In the genomic region with DNA sequence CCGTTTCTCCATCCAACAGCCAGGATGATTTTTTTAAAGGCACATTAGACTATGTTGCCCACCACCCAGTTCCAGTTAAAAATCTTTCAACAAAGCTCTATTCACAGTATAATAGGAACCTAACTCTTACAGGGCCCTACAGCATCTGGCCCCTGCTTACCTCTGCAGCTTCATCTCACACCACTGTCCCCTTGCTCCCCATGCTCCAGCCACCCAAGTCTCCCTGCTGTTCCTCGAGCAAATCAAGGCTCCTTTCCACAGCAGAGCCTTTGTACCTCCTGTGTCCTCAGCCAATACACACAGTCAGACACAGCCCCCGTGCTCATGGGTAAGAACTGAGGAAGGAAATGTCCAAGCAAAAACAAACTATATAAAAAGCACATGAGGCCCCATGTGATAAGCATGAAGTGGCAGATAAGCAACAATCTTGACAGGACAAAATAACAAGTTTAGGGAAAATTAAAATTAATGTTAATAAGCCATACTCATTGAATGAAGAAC, we compare ENCODE assay signal across 26 cellular contexts.
"Had no signal": no experiment of that assay in that cellular context is flagged by ENCODE, and none has a peak within 500 bp of the region (broad histone marks: within the 10 kb centered on the region; RNA-seq: fewer than 3 reads in every experiment).

No MANE protein-coding gene starts in this region.

- H3K27ac Mint-ChIP-seq: memory B cell; naive thymus-derived CD4-positive, alpha-beta T cell; stimulated activated memory B cell treated with anti-CD40 and anti-IgM and Interleukin-4, amounts not matched to agents 10 μg/mL and 1 μg/mL and 100 μg/mL, for 72 hours had no signal

- H3K4me3 ChIP-seq: breast epithelium, coronary artery, sigmoid colon, spleen, thyroid gland had no signal

- H3K4me1 ChIP-seq: breast epithelium, parathyroid adenoma, sigmoid colon, spleen, thyroid gland had no signal

- H3K4me3 Mint-ChIP-seq: immature natural killer cell; memory B cell; naive thymus-derived CD4-positive, alpha-beta T cell; stimulated activated memory B cell treated with anti-CD40 and anti-IgM and Interleukin-4, amounts not matched to agents 10 μg/mL and 1 μg/mL and 100 μg/mL, for 72 hours had no signal

- H3K27me3 ChIP-seq: breast epithelium, sigmoid colon, spleen, thyroid gland had no signal

- H2AFZ ChIP-seq: parathyroid adenoma had no signal

- H3K79me2 ChIP-seq: parathyroid adenoma had no signal

- H3K27ac ChIP-seq: breast epithelium, coronary artery, parathyroid adenoma, sigmoid colon, spleen, thyroid gland had no signal

- H3K4me1 Mint-ChIP-seq: immature natural killer cell; memory B cell; stimulated activated memory B cell treated with anti-CD40 and anti-IgM and Interleukin-4, amounts not matched to agents 10 μg/mL and 1 μg/mL and 100 μg/mL, for 72 hours had no signal

- H3K36me3 ChIP-seq: breast epithelium, sigmoid colon, spleen, thyroid gland had no signal

- H3K27me3 Mint-ChIP-seq: memory B cell; naive thymus-derived CD4-positive, alpha-beta T cell; stimulated activated memory B cell treated with anti-CD40 and anti-IgM and Interleukin-4, amounts not matched to agents 10 μg/mL and 1 μg/mL and 100 μg/mL, for 72 hours had no signal

- H3K9ac ChIP-seq: parathyroid adenoma had no signal

- DNase-seq: activated CD4-positive, alpha-beta T cell treated with anti-CD3 and anti-CD28 coated beads, Interleukin-2, amount 50 U/mL, for 1 hour; activated CD8-positive, alpha-beta memory T cell treated with anti-CD3 and anti-CD28 coated beads for 24 hours; activated CD8-positive, alpha-beta memory T cell treated with anti-CD3 and anti-CD28 coated beads, Interleukin-2, amount 50 U/mL, for 48 hours; activated effector memory CD4-positive, alpha-beta T cell treated with anti-CD3 and anti-CD28 coated beads, Interleukin-2, amount 50 U/mL, for 16 hours; activated naive CD4-positive, alpha-beta T cell treated with anti-CD3 and anti-CD28 coated beads, Interleukin-2, amount 50 U/mL, for 16 hours; activated T-cell treated with anti-CD3 and anti-CD28 coated beads, Interleukin-2, amount 50 U/mL, for 48 hours; aorta; head of caudate nucleus; immature natural killer cell; kidney glomerular epithelial cell; left ventricle myocardium superior; naive thymus-derived CD4-positive, alpha-beta T cell; sigmoid colon; spleen; stimulated activated CD4-positive, alpha-beta T cell treated with anti-CD3 and anti-CD28 coated beads, Interleukin-4, amount 100 ng/mL, for 4 hours; SW 1271; thyroid gland had no signal

- FAIRE-seq: endometrium, frontal cortex, TTC549 had no signal

- ATAC-seq: activated CD4-positive, CD25-positive, alpha-beta regulatory T cell treated with anti-CD3 and anti-CD28 coated beads, Interleukin-2, amount 50 U/mL, for 24 hours; left ventricle myocardium superior; naive thymus-derived CD4-positive, alpha-beta T cell; stimulated activated memory B cell treated with anti-CD40 and anti-IgM and Interleukin-4, amounts not matched to agents 10 μg/mL and 1 μg/mL and 100 μg/mL, for 72 hours had no signal

- H3K9me3 Mint-ChIP-seq: immature natural killer cell; memory B cell; stimulated activated memory B cell treated with anti-CD40 and anti-IgM and Interleukin-4, amounts not matched to agents 10 μg/mL and 1 μg/mL and 100 μg/mL, for 72 hours had no signal

- H3K9me3 ChIP-seq: breast epithelium, sigmoid colon, spleen, thyroid gland had no signal
